In genomic region chr1:112546076-112546475, GRCh38 we compare ENCODE assay signal across 25 cellular contexts. TPM values are rescaled to one million over a fixed set of nuclear protein-coding genes. Genes with fewer than 3 reads are reported as not detected.
DNase-seq lines count a peak whose midpoint lies in the region; ATAC-seq and TF ChIP-seq lines count a peak whose summit lies in the region.
"Had no signal": no experiment of that assay in that cellular context is flagged by ENCODE, and none has a peak within 500 bp of the region (broad histone marks: within the 10 kb centered on the region; RNA-seq: fewer than 3 reads in every experiment).

No MANE protein-coding gene starts in this region.

- TF ChIP-seq CTCF in Calu3 (IDR thresholded peaks at IDR 0.05; ENCODE audit: unreplicated experiment) (no peak), PC-9 (conservative IDR thresholded peaks at IDR 0.05) (no peak), choroid plexus epithelial cell (conservative IDR thresholded peaks at IDR 0.05; ENCODE audit: low read depth, low read length) (no peak), MM.1S (IDR thresholded peaks at IDR 0.05; ENCODE audit: low read length) (no peak)

- CTCF ChIA-PET in Calu3 (lab: Charles Lee) (no interaction called here), PC-9 (lab: Charles Lee) (no interaction called here)
- CTCF ChIA-PET in activated CD8-positive, alpha-beta memory T cell treated with anti-CD3 and anti-CD28 coated beads, Interleukin-2, amount 10 ng/mL, durations not matched to agents 7 days and 5 days (lab: Charles Lee), result no interaction called here

- POLR2A ChIA-PET in PC-9 (lab: Charles Lee; ENCODE audit: unreplicated experiment), result no interaction called here

- H3K9me3 Mint-ChIP-seq in Calu3 (ENCODE audit: low read depth, unreplicated experiment), result no peaks in the 10 kb centered on the region
- no peaks in the 10 kb centered on the region for H3K9me3 Mint-ChIP-seq in activated CD8-positive, alpha-beta memory T cell treated with anti-CD3 and anti-CD28 coated beads, Interleukin-2, amount 10 ng/mL, durations not matched to agents 7 days and 5 days (ENCODE audit: low read depth)
- H3K9me3 Mint-ChIP-seq: activated T-cell treated with anti-CD3 and anti-CD28 coated beads, Interleukin-2, amount 50 U/mL, for 4 hours; memory B cell; naive thymus-derived CD8-positive, alpha-beta T cell had no signal

- no TSS peak for BruUV-seq in Calu3 (replicated peaks; lab: Mats Ljungman, UMichigan)
- no TSS peak for BruUV-seq in PC-9 (replicated peaks; lab: Mats Ljungman, UMichigan)

- H3K27ac Mint-ChIP-seq in Calu3 (ENCODE audit: unreplicated experiment), result peak overlapping the region; percentile 94
- no peak overlapping the region for H3K27ac Mint-ChIP-seq in activated CD8-positive, alpha-beta memory T cell treated with anti-CD3 and anti-CD28 coated beads, Interleukin-2, amount 10 ng/mL, durations not matched to agents 7 days and 5 days
- H3K27ac Mint-ChIP-seq: memory B cell had no signal

- H2AFZ ChIP-seq in PC-9 (no peak overlapping the region), MM.1S (ENCODE audit: low read length) (no peak overlapping the region)

- H4K20me1 ChIP-seq in PC-9 (ENCODE audit: insufficient read depth) (no peaks in the 10 kb centered on the region), MM.1S (ENCODE audit: insufficient read depth, low read length) (no peaks in the 10 kb centered on the region)

- H3K4me1 Mint-ChIP-seq in Calu3 (ENCODE audit: low read depth, unreplicated experiment), result peaks cover 24% of the 10 kb centered on the region
- H3K4me1 Mint-ChIP-seq in activated CD8-positive, alpha-beta memory T cell treated with anti-CD3 and anti-CD28 coated beads, Interleukin-2, amount 10 ng/mL, durations not matched to agents 7 days and 5 days, result peaks cover 2% of the 10 kb centered on the region
- H3K4me1 Mint-ChIP-seq: memory B cell; naive thymus-derived CD8-positive, alpha-beta T cell had no signal

- H3K36me3 ChIP-seq in PC-9 (ENCODE audit: low read depth) (no peaks in the 10 kb centered on the region), MM.1S (replicated peaks; ENCODE audit: insufficient read depth, low read length) (no peaks in the 10 kb centered on the region)

- H3K4me3 ChIP-seq in PC-9 (no peak overlapping the region), choroid plexus epithelial cell (ENCODE audit: low read depth, low read length) (no peak overlapping the region), MM.1S (ENCODE audit: low read length) (no peak overlapping the region)
- H3K4me3 ChIP-seq: K562, upper lobe of right lung had no signal

- no peaks in the 10 kb centered on the region for H3K27me3 ChIP-seq in PC-9 (ENCODE audit: insufficient read depth, low read depth)
- H3K27me3 ChIP-seq in MM.1S (replicated peaks; ENCODE audit: insufficient read depth, low read length), result no peaks in the 10 kb centered on the region
- H3K27me3 ChIP-seq: foreskin keratinocyte, upper lobe of right lung had no signal

- H3K9me3 ChIP-seq in PC-9 (ENCODE audit: insufficient read depth, low read depth) (no peaks in the 10 kb centered on the region; the same call in 1 of the 2 replicates), MM.1S (replicated peaks; ENCODE audit: insufficient read depth, low read length) (no peaks in the 10 kb centered on the region)
- H3K9me3 ChIP-seq: upper lobe of right lung had no signal

- H3K4me1 ChIP-seq in PC-9 (replicated peaks; ENCODE audit: insufficient read depth) (peaks cover 38% of the 10 kb centered on the region), MM.1S (ENCODE audit: low read length) (no peaks in the 10 kb centered on the region)
- H3K4me1 ChIP-seq: upper lobe of right lung had no signal

- ATAC-seq in GM19467 (IDR thresholded peaks at IDR 0.05; ENCODE audit: unreplicated experiment), result no peak
- no peak for ATAC-seq in activated CD8-positive, alpha-beta memory T cell treated with anti-CD3 and anti-CD28 coated beads, Interleukin-2, amount 10 ng/mL, durations not matched to agents 7 days and 5 days
- ATAC-seq: activated T-cell treated with anti-CD3 and anti-CD28 coated beads, Interleukin-2, amount 50 U/mL, for 4 hours; foreskin keratinocyte; K562; left cardiac atrium; naive thymus-derived CD8-positive, alpha-beta T cell; right cardiac atrium; upper lobe of right lung had no signal

- H3K9me2 ChIP-seq in PC-9 (ENCODE audit: insufficient read depth), result no peaks in the 10 kb centered on the region
- H3K9me2 ChIP-seq in MM.1S (replicated peaks; ENCODE audit: insufficient read depth, low read length), result no peaks in the 10 kb centered on the region

- no peak overlapping the region for H3K9ac ChIP-seq in MM.1S (ENCODE audit: low read length)

- H3K4me2 ChIP-seq in PC-9, result peak overlapping the region; percentile 69; the same call in 1 of the 2 replicates
- H3K4me2 ChIP-seq in MM.1S (ENCODE audit: low read depth, low read length), result no peak overlapping the region

- H3K27ac ChIP-seq in PC-9 (peak overlapping the region; percentile 98), MM.1S (ENCODE audit: low read length) (no peak overlapping the region)
- H3K27ac ChIP-seq: foreskin keratinocyte, upper lobe of right lung had no signal

- DNase-seq in Calu3 (no peak), PC-9 (no peak), choroid plexus epithelial cell (ENCODE audit: low read depth) (peak; percentile 46), myocyte (ENCODE audit: low read depth) (peak; percentile 44), mucosa of gallbladder (ENCODE audit: low spot score) (no peak), MM.1S (no peak)
- no peak for DNase-seq in activated CD8-positive, alpha-beta memory T cell treated with anti-CD3 and anti-CD28 coated beads, Interleukin-2, amount 10 ng/mL, durations not matched to agents 7 days and 5 days
- DNase-seq: activated CD4-positive, alpha-beta T cell treated with anti-CD3 and anti-CD28 coated beads for 1 hour; activated CD8-positive, alpha-beta memory T cell treated with anti-CD3 and anti-CD28 coated beads for 24 hours; activated naive CD4-positive, alpha-beta T cell treated with Interleukin-2 at 50 U/mL for 16 hours; activated T-cell treated with anti-CD3 and anti-CD28 coated beads, Interleukin-2, amount 50 U/mL, for 4 hours; C1 segment of cervical spinal cord; erythroblast; foreskin keratinocyte; left cardiac atrium; MV-4-11; naive thymus-derived CD8-positive, alpha-beta T cell; NCI-H187; right cardiac atrium; substantia nigra; T1000; upper lobe of right lung had no signal

- no peaks in the 10 kb centered on the region for H3K79me2 ChIP-seq in PC-9 (ENCODE audit: low read depth)
- no peaks in the 10 kb centered on the region for H3K79me2 ChIP-seq in MM.1S (ENCODE audit: low read length)

- no peak overlapping the region for H3K4me3 Mint-ChIP-seq in Calu3 (ENCODE audit: low read depth, unreplicated experiment)
- no peak overlapping the region for H3K4me3 Mint-ChIP-seq in activated CD8-positive, alpha-beta memory T cell treated with anti-CD3 and anti-CD28 coated beads, Interleukin-2, amount 10 ng/mL, durations not matched to agents 7 days and 5 days
- H3K4me3 Mint-ChIP-seq: activated T-cell treated with anti-CD3 and anti-CD28 coated beads, Interleukin-2, amount 50 U/mL, for 4 hours; memory B cell; naive thymus-derived CD8-positive, alpha-beta T cell had no signal

- intact Hi-C loops in Calu3 (cut with micrococcal nuclease; ENCODE audit: unreplicated experiment), result no loop called here
- intact Hi-C loops in PC-9 (cut with micrococcal nuclease; ENCODE audit: unreplicated experiment), result no loop called here

- H3K27me3 Mint-ChIP-seq in Calu3 (ENCODE audit: unreplicated experiment), result no peaks in the 10 kb centered on the region
- no peaks in the 10 kb centered on the region for H3K27me3 Mint-ChIP-seq in activated CD8-positive, alpha-beta memory T cell treated with anti-CD3 and anti-CD28 coated beads, Interleukin-2, amount 10 ng/mL, durations not matched to agents 7 days and 5 days
- H3K27me3 Mint-ChIP-seq: memory B cell; naive thymus-derived CD8-positive, alpha-beta T cell had no signal

- H3F3A ChIP-seq in PC-9 (ENCODE audit: insufficient read depth, low read depth), result peaks cover 32% of the 10 kb centered on the region
- H3F3A ChIP-seq in MM.1S (ENCODE audit: insufficient read depth, low read length), result no peaks in the 10 kb centered on the region

- peaks cover 9% of the 10 kb centered on the region for H3K36me3 Mint-ChIP-seq in Calu3 (ENCODE audit: insufficient read depth, unreplicated experiment)
- H3K36me3 Mint-ChIP-seq in activated CD8-positive, alpha-beta memory T cell treated with anti-CD3 and anti-CD28 coated beads, Interleukin-2, amount 10 ng/mL, durations not matched to agents 7 days and 5 days, result peaks cover 1% of the 10 kb centered on the region

RNA-seq across cellular contexts. Expression of gene WNT2B, which starts 37.3 kb away (rescaled TPM):
- total RNA-seq in Calu3 (2022), result 5.8 and 6.7 TPM in 2 replicates
- total RNA-seq in PC-9 (2021), result 0.98 and 1.1 TPM in 2 replicates
- 0.31 and 0.67 TPM in 2 replicates for total RNA-seq in myocyte
- 0.61 TPM for polyA plus RNA-seq in myocyte (2012)
- 8.1 TPM for total RNA-seq in mucosa of gallbladder
- under 1 TPM; 0.07 to 0.12 TPM for total RNA-seq in activated CD8-positive, alpha-beta memory T cell treated with anti-CD3 and anti-CD28 coated beads, Interleukin-2, amount 10 ng/mL, durations not matched to agents 7 days and 5 days

Comparison
In these comparisons a context has a peak if more than half of its experiments do, and no peak if none do; other contexts are left out.
1. DNase-seq: peak in choroid plexus epithelial cell (single experiment) and myocyte (single experiment); none in Calu3 (single experiment), PC-9 (0 of 2), mucosa of gallbladder (single experiment), MM.1S (single experiment) and activated CD8-positive, alpha-beta memory T cell treated with anti-CD3 and anti-CD28 coated beads, Interleukin-2, amount 10 ng/mL, durations not matched to agents 7 days and 5 days (single experiment).